ENCODE assay signal across 8 cellular contexts in genomic region chr3:138935864-138936762, GRCh38. TPM values are rescaled to one million over a fixed set of nuclear protein-coding genes. Genes with fewer than 3 reads are reported as not detected.
DNase-seq lines count a peak whose midpoint lies in the region; ATAC-seq and TF ChIP-seq lines count a peak whose summit lies in the region.

No MANE protein-coding gene starts in this region.

- H3K4me2 ChIP-seq in mammary epithelial cell (ENCODE audit: insufficient read depth, low read depth, low read length): peak overlapping the region; percentile 85

- peaks cover 36% of the 10 kb centered on the region for H3K27me3 ChIP-seq in mammary epithelial cell (ENCODE audit: insufficient read depth, low read length)

- dilution Hi-C loops in mammary epithelial cell (cut with HindIII; ENCODE audit: low sequenced_read_pairs): no loop called here

- peak overlapping the region; percentile 83 for H2AFZ ChIP-seq in mammary epithelial cell (ENCODE audit: low read depth, low read length)

- peaks cover 19% of the 10 kb centered on the region for H3K4me1 ChIP-seq in mammary epithelial cell (ENCODE audit: insufficient read depth, low read length)

- peak overlapping the region; percentile 15 to 50 (median 44) for H3K4me3 ChIP-seq in mammary epithelial cell (replicated peaks in 1 of 3; ENCODE audit: insufficient read depth in 1 of 3, low read depth in 2 of 3, low read length in 3 of 3)

- no peak overlapping the region for H3K9ac ChIP-seq in mammary epithelial cell (ENCODE audit: insufficient read depth, low read length)

- in situ Hi-C loops in mammary epithelial cell (cut with MboI; ENCODE audit: low sequenced_read_pairs in 2 of 2): loop anchor here (10.0 kb wide), 2 partner anchors 379 to 399 kb away; no protein-coding TSS in a partner anchor

- intact Hi-C loops in mammary epithelial cell (cut with micrococcal nuclease): loop anchor here (1.0 to 5.0 kb wide), 4 partner anchors 43 to 604 kb away; no protein-coding TSS in a partner anchor

- no peaks in the 10 kb centered on the region for H4K20me1 ChIP-seq in mammary epithelial cell (ENCODE audit: insufficient read depth, low read length)

- H3K79me2 ChIP-seq in mammary epithelial cell (ENCODE audit: insufficient read depth, low read length): no peaks in the 10 kb centered on the region

- peak; percentile 91 for TF ChIP-seq CTCF in VCaP (conservative IDR thresholded peaks at IDR 0.05)
- peak; percentile 63 to 87 for TF ChIP-seq CTCF in mammary epithelial cell (conservative IDR thresholded peaks at IDR 0.05 in 1 of 2, IDR thresholded peaks at IDR 0.05 in 1 of 2; ENCODE audit: extremely low read depth in 1 of 2, insufficient read depth in 1 of 2, low read depth in 1 of 2, low read length in 2 of 2)

- peak; percentile 79 for ATAC-seq in GM21529 (IDR thresholded peaks at IDR 0.05; ENCODE audit: unreplicated experiment)
- no peak for ATAC-seq in GM18517 (IDR thresholded peaks at IDR 0.05; ENCODE audit: unreplicated experiment)

- BruUV-seq in mammary epithelial cell (replicated peaks; lab: Mats Ljungman, UMichigan): no TSS peak

- WGBS in mammary epithelial cell (ENCODE audit: low coverage, missing lambda C conversion rate): 6% methylated on average over 30 of the region's 60 CpGs

- CTCF ChIA-PET in mammary epithelial cell (lab: Charles Lee; ENCODE audit: low non-redundant PET): interaction anchor here (0.5 to 1.0 kb wide), 8 partner anchors 11 to 1014 kb away, joined by 3 to 8 read pairs (median 4); partner anchors contain the start of genes FOXL2 and FOXL2NB

- DNase-seq in DMS79 (lab: John Stamatoyannopoulos, UW): peak; percentile 19
- peak; percentile 75 for DNase-seq in M059J (ENCODE audit: low read depth)
- DNase-seq in mammary epithelial cell: peak; percentile 39
- DNase-seq in islet precursor cell: peak; percentile 85
- DNase-seq in stimulated activated CD4-positive, alpha-beta T cell treated with anti-CD3 and anti-CD28 coated beads, Interleukin-15, amount 100 ng/mL, for 24 hours: peak; percentile 85

- H3K9me3 ChIP-seq in mammary epithelial cell (replicated peaks; ENCODE audit: insufficient read depth, low read length): no peaks in the 10 kb centered on the region

- H3K36me3 ChIP-seq in mammary epithelial cell (ENCODE audit: insufficient read depth, low read length): no peaks in the 10 kb centered on the region

- H3K27ac ChIP-seq in VCaP (peak overlapping the region; percentile 27; the same call in 1 of the 2 replicates), mammary epithelial cell (ENCODE audit: insufficient read depth, low read depth, low read length) (no peak overlapping the region)

RNA-seq across cellular contexts. Expression of gene FOXL2, which starts 10.8 kb away (rescaled TPM):
- total RNA-seq in M059J (2014; rRNA removed; shearing (Covaris generic)): 0.22 and 2.3 TPM in 2 replicates
- total RNA-seq in mammary epithelial cell: 1 to 10 TPM in 1 of 2 donors, under 1 TPM in 1; 0.64 to 1.5 TPM
- polyA plus RNA-seq in mammary epithelial cell: 0.48 TPM
- not detected for polyA minus RNA-seq in mammary epithelial cell

RNA-seq across cellular contexts. Expression of gene FOXL2NB, which starts 10.9 kb away (rescaled TPM):
- total RNA-seq in M059J (2014; rRNA removed; shearing (Covaris generic)): 1.4 and 2.6 TPM in 2 replicates
- under 1 TPM; 0.42 to 0.50 TPM for total RNA-seq in mammary epithelial cell
- polyA plus RNA-seq in mammary epithelial cell: 0.09 TPM
- polyA minus RNA-seq in mammary epithelial cell: not detected

Comparison
In these comparisons a context has a peak if more than half of its experiments do, and no peak if none do; other contexts are left out.
1. DNase-seq: peak in every context shown above with its lines; median percentile 85 in islet precursor cell; 85 in stimulated activated CD4-positive, alpha-beta T cell treated with anti-CD3 and anti-CD28 coated beads, Interleukin-15, amount 100 ng/mL, for 24 hours; 75 in M059J; 39 in mammary epithelial cell; 19 in DMS79.